21 cellular contexts compared by ENCODE assay signal in the genomic region with DNA sequence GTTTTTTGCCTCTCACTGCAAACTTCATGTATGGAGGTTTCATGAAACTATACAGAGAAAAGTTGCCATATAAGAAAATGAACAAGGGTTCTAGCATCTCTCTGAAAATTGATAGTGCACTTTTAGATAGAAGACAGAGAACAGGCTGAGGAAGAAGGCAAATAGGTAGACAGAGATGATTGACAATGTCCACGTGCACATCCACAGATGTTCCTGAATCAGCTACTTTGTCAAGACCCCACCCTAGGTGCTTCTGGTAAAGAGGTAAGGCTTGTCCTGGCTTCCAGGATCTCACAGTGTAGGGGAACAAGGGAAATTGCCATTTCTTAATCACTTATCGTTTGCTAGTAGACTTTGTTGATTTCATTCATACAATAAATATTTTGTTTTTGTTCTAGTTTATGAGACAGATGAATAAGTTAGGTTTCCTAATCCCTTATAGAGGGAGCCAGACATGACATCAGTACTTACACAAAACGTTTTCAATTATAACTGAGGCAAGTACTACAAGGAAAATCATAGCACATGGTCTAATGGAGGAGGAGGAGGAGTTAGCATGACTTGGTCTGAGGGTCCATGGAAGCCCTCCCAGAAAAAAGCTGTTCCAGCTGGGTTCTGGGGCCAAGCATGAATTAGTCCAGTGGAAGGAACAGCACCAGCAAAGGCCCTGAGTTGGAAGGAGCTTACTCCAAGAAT.
DNase-seq lines count a peak whose midpoint lies in the region; ATAC-seq and TF ChIP-seq lines count a peak whose summit lies in the region.
"Had no signal": no experiment of that assay in that cellular context is flagged by ENCODE, and none has a peak within 500 bp of the region (broad histone marks: within the 10 kb centered on the region; RNA-seq: fewer than 3 reads in every experiment).

No MANE protein-coding gene starts in this region.

- no peak for TF ChIP-seq CTCF in glutamatergic neuron (IDR thresholded peaks at IDR 0.05; ENCODE audit: partially characterized antibody, unreplicated experiment)

- no peak overlapping the region for H2AFZ ChIP-seq in GM23248

- no peaks in the 10 kb centered on the region for H3K79me2 ChIP-seq in GM23248 (ENCODE audit: insufficient read depth)

- DNase-seq in AG08395 (ENCODE audit: low spot score) (peak; percentile 14), GM23248 (peak; percentile 60), fibroblast of peridontal ligament (ENCODE audit: extremely low read depth) (peak; percentile 57), RPMI8226 (no peak), DMS153 (lab: John Stamatoyannopoulos, UW) (no peak), dedifferentiated amniotic fluid mesenchymal stem cell (ENCODE audit: extremely low spot score) (no peak), glutamatergic neuron (no peak)
- no peak for DNase-seq in activated CD8-positive, alpha-beta T cell treated with anti-CD3 and anti-CD28 coated beads, Interleukin-2, amount 10 ng/mL, durations not matched to agents 7 days and 5 days
- DNase-seq: activated CD4-positive, CD25-positive, alpha-beta regulatory T cell treated with anti-CD3 and anti-CD28 coated beads, Interleukin-2, amount 50 U/mL, for 72 hours; AML-193; DMS79 treated with DMSO at 0.1 percent for 48 hours; H7; heart left ventricle; midbrain; NCI-H1417; NCI-H524; psoas muscle; spleen; upper lobe of right lung had no signal

- peaks cover 6% of the 10 kb centered on the region for H3K9me3 Mint-ChIP-seq in activated CD8-positive, alpha-beta T cell treated with anti-CD3 and anti-CD28 coated beads, Interleukin-2, amount 10 ng/mL, durations not matched to agents 7 days and 5 days (ENCODE audit: insufficient read depth)
- H3K9me3 Mint-ChIP-seq in glutamatergic neuron (ENCODE audit: unreplicated experiment): no peaks in the 10 kb centered on the region
- H3K9me3 Mint-ChIP-seq: neural crest cell had no signal

- H3K27ac ChIP-seq in GM23248: 0 out of 2 replicates have a peak overlapping the region, but pooled peaks have one; percentile 70
- H3K27ac ChIP-seq: psoas muscle had no signal

- peak overlapping the region; percentile 71 for H3K4me2 ChIP-seq in GM23248 (ENCODE audit: unreplicated experiment)

- H3K9me2 ChIP-seq in GM23248 (ENCODE audit: insufficient read depth): no peaks in the 10 kb centered on the region

- H3K36me3 ChIP-seq in GM23248 (ENCODE audit: low read depth): no peaks in the 10 kb centered on the region
- H3K36me3 ChIP-seq: heart left ventricle, spleen, upper lobe of right lung had no signal

- 44% methylated on average over 3 of the region's 3 CpGs for WGBS in GM23248 (ENCODE audit: low coverage in 1 of 2, low lambda C conversion rate in 2 of 2, missing lambda C conversion rate in 2 of 2), 2 experiments

- in situ Hi-C loops in GM23248 (cut with MboI): no loop called here

- no peak overlapping the region for H3K4me3 Mint-ChIP-seq in activated CD8-positive, alpha-beta T cell treated with anti-CD3 and anti-CD28 coated beads, Interleukin-2, amount 10 ng/mL, durations not matched to agents 7 days and 5 days
- H3K4me3 Mint-ChIP-seq in glutamatergic neuron (ENCODE audit: unreplicated experiment): no peak overlapping the region
- H3K4me3 Mint-ChIP-seq: neural crest cell had no signal

- H3K36me3 Mint-ChIP-seq in activated CD8-positive, alpha-beta T cell treated with anti-CD3 and anti-CD28 coated beads, Interleukin-2, amount 10 ng/mL, durations not matched to agents 7 days and 5 days (ENCODE audit: low read depth): no peaks in the 10 kb centered on the region
- H3K36me3 Mint-ChIP-seq in glutamatergic neuron (ENCODE audit: unreplicated experiment): no peaks in the 10 kb centered on the region

- no peaks in the 10 kb centered on the region for H3K27me3 Mint-ChIP-seq in activated CD8-positive, alpha-beta T cell treated with anti-CD3 and anti-CD28 coated beads, Interleukin-2, amount 10 ng/mL, durations not matched to agents 7 days and 5 days (ENCODE audit: low read depth)
- H3K27me3 Mint-ChIP-seq in glutamatergic neuron (ENCODE audit: unreplicated experiment): no peaks in the 10 kb centered on the region

- no peak overlapping the region for H3K9ac ChIP-seq in GM23248

- H4K20me1 ChIP-seq in GM23248 (ENCODE audit: insufficient read depth): no peaks in the 10 kb centered on the region

- peaks cover 33% of the 10 kb centered on the region for H3K4me1 ChIP-seq in GM23248 (ENCODE audit: insufficient read depth)

- no peak overlapping the region for H3K4me3 ChIP-seq in GM23248
- H3K4me3 ChIP-seq: spleen, upper lobe of right lung had no signal

- peaks cover 23% of the 10 kb centered on the region; the same call in 1 of the 2 replicates for H3F3A ChIP-seq in GM23248 (ENCODE audit: insufficient read depth)

- POLR2A ChIA-PET in activated CD8-positive, alpha-beta T cell treated with anti-CD3 and anti-CD28 coated beads, Interleukin-2, amount 10 ng/mL, durations not matched to agents 7 days and 5 days (lab: Charles Lee): no interaction called here

- H3K9me3 ChIP-seq in GM23248 (ENCODE audit: low read depth): no peaks in the 10 kb centered on the region
- H3K9me3 ChIP-seq: heart left ventricle, psoas muscle, spleen, upper lobe of right lung had no signal

- no peak for ATAC-seq in activated CD8-positive, alpha-beta T cell treated with anti-CD3 and anti-CD28 coated beads, Interleukin-2, amount 10 ng/mL, durations not matched to agents 7 days and 5 days
- ATAC-seq: heart left ventricle, left lobe of liver, psoas muscle, upper lobe of right lung had no signal

- CTCF ChIA-PET in activated CD8-positive, alpha-beta T cell treated with anti-CD3 and anti-CD28 coated beads, Interleukin-2, amount 10 ng/mL, durations not matched to agents 7 days and 5 days (lab: Charles Lee): interaction anchor here (1.4 to 1.5 kb wide), 2 partner anchors 20 to 41 kb away, joined by 4 to 5 read pairs; no protein-coding TSS in a partner anchor

- H3K27ac Mint-ChIP-seq in activated CD8-positive, alpha-beta T cell treated with anti-CD3 and anti-CD28 coated beads, Interleukin-2, amount 10 ng/mL, durations not matched to agents 7 days and 5 days: peak overlapping the region; percentile 5
- H3K27ac Mint-ChIP-seq in glutamatergic neuron (ENCODE audit: unreplicated experiment): no peak overlapping the region

- H3K27me3 ChIP-seq in GM23248 (replicated peaks; ENCODE audit: insufficient read depth): no peaks in the 10 kb centered on the region
- H3K27me3 ChIP-seq: heart left ventricle, spleen, upper lobe of right lung had no signal

- H3K4me1 Mint-ChIP-seq in activated CD8-positive, alpha-beta T cell treated with anti-CD3 and anti-CD28 coated beads, Interleukin-2, amount 10 ng/mL, durations not matched to agents 7 days and 5 days (ENCODE audit: low read depth): peaks cover 39% of the 10 kb centered on the region
- H3K4me1 Mint-ChIP-seq in glutamatergic neuron (ENCODE audit: low read depth, unreplicated experiment): no peaks in the 10 kb centered on the region
- H3K4me1 Mint-ChIP-seq: neural crest cell had no signal

Comparison
In these comparisons a context has a peak if more than half of its experiments do, and no peak if none do; other contexts are left out.
1. DNase-seq: peak in AG08395 (single experiment), GM23248 (single experiment) and fibroblast of peridontal ligament (single experiment); none in activated CD8-positive, alpha-beta T cell treated with anti-CD3 and anti-CD28 coated beads, Interleukin-2, amount 10 ng/mL, durations not matched to agents 7 days and 5 days (single experiment), RPMI8226 (single experiment), DMS153 (single experiment), dedifferentiated amniotic fluid mesenchymal stem cell (single experiment) and glutamatergic neuron (single experiment).